Comparison of ENCODE assay signal across 1 cellular context in genomic region chr15:74053497-74053896, GRCh38.
TF ChIP-seq lines count a peak whose summit lies in the region.

No MANE protein-coding gene starts in this region.

TF ChIP-seq in SK-N-SH, 30 proteins besides CTCF, POLR2A, EP300 and RAD21 (continued from another document):
- no peak for TF ChIP-seq SIN3A (IDR thresholded peaks at IDR 0.05; ENCODE audit: borderline replicate concordance, low read depth, low read length)
- no peak for TF ChIP-seq FOXM1 (IDR thresholded peaks at IDR 0.05; ENCODE audit: low read depth)
- no peak for TF ChIP-seq SMC3 (IDR thresholded peaks at IDR 0.05; ENCODE audit: low read depth, low read length)
- no peak for TF ChIP-seq FOSL2 (IDR thresholded peaks at IDR 0.05; ENCODE audit: borderline replicate concordance, low read depth)
- TF ChIP-seq NFIC (IDR thresholded peaks at IDR 0.05; ENCODE audit: borderline replicate concordance) = no peak
- no peak for TF ChIP-seq YY1 (IDR thresholded peaks at IDR 0.05; ENCODE audit: low read depth)
- no peak for TF ChIP-seq USF1 (IDR thresholded peaks at IDR 0.05; ENCODE audit: borderline replicate concordance, low read depth)
